Comparison of ENCODE assay signal across 18 cellular contexts in genomic region chr19:3759482-3760254, GRCh38. TPM values are rescaled to one million over a fixed set of nuclear protein-coding genes. Genes with fewer than 3 reads are reported as not detected.
DNase-seq lines count a peak whose midpoint lies in the region; ATAC-seq, FAIRE-seq and TF ChIP-seq lines count a peak whose summit lies in the region.
"Had no signal": no experiment of that assay in that cellular context is flagged by ENCODE, and none has a peak within 500 bp of the region (broad histone marks: within the 10 kb centered on the region; RNA-seq: fewer than 3 reads in every experiment).

No MANE protein-coding gene starts in this region.

- POLR2A ChIA-PET in activated CD4-positive, alpha-beta T cell treated with anti-CD3 and anti-CD28 coated beads, Interleukin-2, amount 10 ng/mL, durations not matched to agents 7 days and 5 days (lab: Charles Lee) = no interaction called here
- POLR2A ChIA-PET in HEK293 (lab: Yijun Ruan, JAX) = interaction anchor here (0.7 kb wide), 1 partner anchor 35 kb away, joined by 4 read pairs; no protein-coding TSS in a partner anchor

- H3K27me3 ChIP-seq in astrocyte (ENCODE audit: insufficient read depth, low read length) (no peaks in the 10 kb centered on the region), breast epithelium (no peaks in the 10 kb centered on the region)

- ATAC-seq in HG02623 (IDR thresholded peaks at IDR 0.05; ENCODE audit: unreplicated experiment) = no peak
- ATAC-seq in GM21447 (IDR thresholded peaks at IDR 0.05; ENCODE audit: unreplicated experiment) = no peak

- no peak overlapping the region for H3K4me2 ChIP-seq in astrocyte (ENCODE audit: low read length)

- H3K9ac ChIP-seq in astrocyte (ENCODE audit: low read length) = peak overlapping the region; percentile 14

- H3K4me3 ChIP-seq in HEK293 (ENCODE audit: low read depth, low read length) (no peak overlapping the region), astrocyte (ENCODE audit: insufficient read depth, low read depth, low read length) (no peak overlapping the region), breast epithelium (peak overlapping the region in 1 of 3 donors; percentile 27)

- H3K9me3 Mint-ChIP-seq in activated CD4-positive, alpha-beta T cell treated with anti-CD3 and anti-CD28 coated beads, Interleukin-2, amount 10 ng/mL, durations not matched to agents 7 days and 5 days = no peaks in the 10 kb centered on the region
- peaks cover 2% of the 10 kb centered on the region for H3K9me3 Mint-ChIP-seq in astrocyte (ENCODE audit: unreplicated experiment)
- H3K9me3 Mint-ChIP-seq in neural crest cell = no peaks in the 10 kb centered on the region
- H3K9me3 Mint-ChIP-seq: activated B cell treated with CpG ODN at 0.5 μM for 24 hours had no signal

- peaks cover 7 to 16% of the 10 kb centered on the region in 2 experiments; a peak in 2 of 3 replicates for H3K36me3 ChIP-seq in HEK293 (ENCODE audit: control insufficient read depth in 2 of 2, insufficient read depth in 1 of 2, low read length in 2 of 2)
- H3K36me3 ChIP-seq in astrocyte (ENCODE audit: insufficient read depth, low read length) = no peaks in the 10 kb centered on the region
- H3K36me3 ChIP-seq in breast epithelium = no peaks in the 10 kb centered on the region

- CTCF ChIA-PET in activated CD4-positive, alpha-beta T cell treated with anti-CD3 and anti-CD28 coated beads, Interleukin-2, amount 10 ng/mL, durations not matched to agents 7 days and 5 days (lab: Charles Lee) = interaction anchor here (1.6 to 3.0 kb wide), 4 partner anchors 18 to 62 kb away, joined by 3 to 12 read pairs (median 6); no protein-coding TSS in a partner anchor
- CTCF ChIA-PET in HEK293 (lab: Yijun Ruan, JAX) = interaction anchor here (1.2 kb wide), 1 partner anchor 59 kb away, joined by 3 read pairs; no protein-coding TSS in a partner anchor

- H3K36me3 Mint-ChIP-seq in activated CD4-positive, alpha-beta T cell treated with anti-CD3 and anti-CD28 coated beads, Interleukin-2, amount 10 ng/mL, durations not matched to agents 7 days and 5 days (ENCODE audit: low read depth) = peaks cover 26% of the 10 kb centered on the region
- H3K36me3 Mint-ChIP-seq in astrocyte (ENCODE audit: low read depth, unreplicated experiment) = peaks cover 5% of the 10 kb centered on the region
- peaks cover 5% of the 10 kb centered on the region for H3K36me3 Mint-ChIP-seq in neural crest cell (ENCODE audit: low read depth)

- H3K79me2 ChIP-seq in astrocyte (ENCODE audit: insufficient read depth, low read length) = peaks cover 33% of the 10 kb centered on the region

- H3K9me3 ChIP-seq in HEK293 (ENCODE audit: control insufficient read depth, insufficient read depth, low read depth, low read length) (no peaks in the 10 kb centered on the region), astrocyte (ENCODE audit: insufficient read depth, low read depth, low read length) (no peaks in the 10 kb centered on the region), breast epithelium (no peaks in the 10 kb centered on the region)

- no peak overlapping the region for H2AFZ ChIP-seq in astrocyte (ENCODE audit: low read depth, low read length)

- intact Hi-C loops in breast epithelium (cut with DNase I; ENCODE audit: low total_unique reads) = no loop called here

- H3K27me3 Mint-ChIP-seq in activated CD4-positive, alpha-beta T cell treated with anti-CD3 and anti-CD28 coated beads, Interleukin-2, amount 10 ng/mL, durations not matched to agents 7 days and 5 days = no peaks in the 10 kb centered on the region
- H3K27me3 Mint-ChIP-seq in astrocyte (ENCODE audit: low read depth, unreplicated experiment) = no peaks in the 10 kb centered on the region
- peaks cover 2% of the 10 kb centered on the region for H3K27me3 Mint-ChIP-seq in neural crest cell (ENCODE audit: low read depth)
- H3K27me3 Mint-ChIP-seq: activated B cell treated with CpG ODN at 0.5 μM for 24 hours had no signal

- H3K4me1 ChIP-seq in HEK293 (ENCODE audit: control insufficient read depth, insufficient read depth, low read length) (no peaks in the 10 kb centered on the region; the same call in 1 of the 2 replicates), astrocyte (ENCODE audit: insufficient read depth, low read length) (peaks cover 9% of the 10 kb centered on the region), breast epithelium (no peaks in the 10 kb centered on the region)

- H3K27ac ChIP-seq in HEK293 (ENCODE audit: extremely low read depth, low read depth, low read length) (no peak overlapping the region), astrocyte (ENCODE audit: low read depth, low read length) (no peak overlapping the region), breast epithelium (no peak overlapping the region)
- H3K27ac ChIP-seq: SK-N-MC had no signal

- peak overlapping the region; percentile 99 for H3K4me3 Mint-ChIP-seq in activated CD4-positive, alpha-beta T cell treated with anti-CD3 and anti-CD28 coated beads, Interleukin-2, amount 10 ng/mL, durations not matched to agents 7 days and 5 days
- H3K4me3 Mint-ChIP-seq in astrocyte (ENCODE audit: unreplicated experiment) = peak overlapping the region; percentile 95
- H3K4me3 Mint-ChIP-seq in neural crest cell = peak overlapping the region; percentile 97

- no peak for DNase-seq in activated CD4-positive, alpha-beta T cell treated with anti-CD3 and anti-CD28 coated beads, Interleukin-2, amount 10 ng/mL, durations not matched to agents 7 days and 5 days
- DNase-seq in activated CD4-positive, alpha-beta T cell treated with anti-CD3 and anti-CD28 coated beads for 4 hours = no peak
- DNase-seq in astrocyte (ENCODE audit: low read depth) (no peak), neural crest cell (ENCODE audit: low read depth, low spot score) (no peak), breast epithelium (ENCODE audit: low spot score in 2 of 2) (no peak)
- DNase-seq: activated B cell treated with CpG ODN at 0.5 μM for 24 hours; NCI-H1417 treated with DMSO at 0.1 percent for 48 hours; NCI-H345; OCI-M1; stimulated activated naive CD4-positive, alpha-beta T cell treated with Interleukin-2 at 50 U/mL for 16 hours had no signal

- TF ChIP-seq POLR2A in breast epithelium (IDR thresholded peaks at IDR 0.05) = no peak

- TF ChIP-seq CTCF in HEK293 (tag by site-specific recombination; IDR thresholded peaks at IDR 0.05) (no peak), astrocyte (IDR thresholded peaks at IDR 0.05; ENCODE audit: insufficient read depth, low read depth, low read length) (no peak), neural crest cell (conservative IDR thresholded peaks at IDR 0.05) (no peak), breast epithelium (IDR thresholded peaks at IDR 0.05) (no peak)

- peak overlapping the region; percentile 9 for H3K27ac Mint-ChIP-seq in activated CD4-positive, alpha-beta T cell treated with anti-CD3 and anti-CD28 coated beads, Interleukin-2, amount 10 ng/mL, durations not matched to agents 7 days and 5 days
- H3K27ac Mint-ChIP-seq in astrocyte (ENCODE audit: unreplicated experiment) (no peak overlapping the region), neural crest cell (ENCODE audit: unreplicated experiment) (no peak overlapping the region)
- H3K27ac Mint-ChIP-seq: activated B cell treated with CpG ODN at 0.5 μM for 24 hours had no signal

- peaks cover 7% of the 10 kb centered on the region for H4K20me1 ChIP-seq in astrocyte (ENCODE audit: insufficient read depth, low read length)

- peaks cover 34% of the 10 kb centered on the region for H3K4me1 Mint-ChIP-seq in activated CD4-positive, alpha-beta T cell treated with anti-CD3 and anti-CD28 coated beads, Interleukin-2, amount 10 ng/mL, durations not matched to agents 7 days and 5 days
- H3K4me1 Mint-ChIP-seq in astrocyte (ENCODE audit: low read depth, unreplicated experiment) (no peaks in the 10 kb centered on the region), neural crest cell (peaks cover 20% of the 10 kb centered on the region)

- FAIRE-seq in astrocyte (lab: Jason Lieb, UNC) = no peak
- FAIRE-seq: H54 had no signal

TF ChIP-seq in HEK293, 187 proteins besides CTCF, POLR2A, EP300 and RAD21 (continues in another document):
- no peak for TF ChIP-seq SP7 (tag by site-specific recombination; IDR thresholded peaks at IDR 0.05)
- no peak for TF ChIP-seq ZFP69B (tag by site-specific recombination; IDR thresholded peaks at IDR 0.05)

RNA-seq across cellular contexts. Expression of gene APBA3, which starts 1.8 kb away (rescaled TPM):
- total RNA-seq in activated CD4-positive, alpha-beta T cell treated with anti-CD3 and anti-CD28 coated beads, Interleukin-2, amount 10 ng/mL, durations not matched to agents 7 days and 5 days = 10 to 100 TPM; 45.8 to 46.2 TPM
- 16.4 and 16.5 TPM in 2 replicates for total RNA-seq in astrocyte
- 22.8 and 24.5 TPM in 2 replicates for total RNA-seq in neural crest cell
- 10 to 100 TPM; 24.0 to 24.9 (median 24.6) TPM for total RNA-seq in breast epithelium

RNA-seq across cellular contexts. Expression of gene MRPL54, which starts 2.8 kb away (rescaled TPM):
- 10 to 100 TPM; 78.4 to 81.3 TPM for total RNA-seq in activated CD4-positive, alpha-beta T cell treated with anti-CD3 and anti-CD28 coated beads, Interleukin-2, amount 10 ng/mL, durations not matched to agents 7 days and 5 days
- total RNA-seq in astrocyte = 41.6 and 43.5 TPM in 2 replicates
- total RNA-seq in neural crest cell = 41.7 and 41.9 TPM in 2 replicates
- total RNA-seq in breast epithelium = 10 to 100 TPM; 69.9 to 81.5 (median 73.4) TPM

RNA-seq across cellular contexts. Expression of gene RAX2, which starts 12.4 kb away (rescaled TPM):
- not detected for total RNA-seq in activated CD4-positive, alpha-beta T cell treated with anti-CD3 and anti-CD28 coated beads, Interleukin-2, amount 10 ng/mL, durations not matched to agents 7 days and 5 days
- total RNA-seq in astrocyte (not detected in 2 replicates), neural crest cell (not detected in 2 replicates), breast epithelium (under 1 TPM in 1 of 3 donors, not detected in 2; 0.66 TPM)
- total RNA-seq: activated B cell treated with CpG ODN at 0.5 μM for 24 hours, fibroblast of villous mesenchyme, lower leg skin, skeletal muscle tissue had no signal

RNA-seq across cellular contexts. Expression of gene MATK, which starts 26.5 kb away (rescaled TPM):
- 10 to 100 TPM; 14.8 to 18.3 TPM for total RNA-seq in activated CD4-positive, alpha-beta T cell treated with anti-CD3 and anti-CD28 coated beads, Interleukin-2, amount 10 ng/mL, durations not matched to agents 7 days and 5 days
- 0.22 TPM in 1 of 2 replicates, not detected in the other for total RNA-seq in astrocyte
- total RNA-seq in neural crest cell = not detected in 2 replicates
- 1 to 10 TPM; 1.8 to 5.6 (median 5.2) TPM for total RNA-seq in breast epithelium
- total RNA-seq: fibroblast of villous mesenchyme had no signal

RNA-seq across cellular contexts. Expression of gene TJP3, which starts 51.5 kb away (rescaled TPM):
- total RNA-seq in activated CD4-positive, alpha-beta T cell treated with anti-CD3 and anti-CD28 coated beads, Interleukin-2, amount 10 ng/mL, durations not matched to agents 7 days and 5 days = 1 to 10 TPM; 2.7 to 3.5 TPM
- 0.58 and 2.0 TPM in 2 replicates for total RNA-seq in astrocyte
- not detected in 2 replicates for total RNA-seq in neural crest cell
- total RNA-seq in breast epithelium = 10 to 100 TPM in 2 of 3 donors, under 1 TPM in 1; 0.16 to 36.6 (median 20.0) TPM
- total RNA-seq: fibroblast of villous mesenchyme, skeletal muscle tissue had no signal
